In the genomic region with DNA sequence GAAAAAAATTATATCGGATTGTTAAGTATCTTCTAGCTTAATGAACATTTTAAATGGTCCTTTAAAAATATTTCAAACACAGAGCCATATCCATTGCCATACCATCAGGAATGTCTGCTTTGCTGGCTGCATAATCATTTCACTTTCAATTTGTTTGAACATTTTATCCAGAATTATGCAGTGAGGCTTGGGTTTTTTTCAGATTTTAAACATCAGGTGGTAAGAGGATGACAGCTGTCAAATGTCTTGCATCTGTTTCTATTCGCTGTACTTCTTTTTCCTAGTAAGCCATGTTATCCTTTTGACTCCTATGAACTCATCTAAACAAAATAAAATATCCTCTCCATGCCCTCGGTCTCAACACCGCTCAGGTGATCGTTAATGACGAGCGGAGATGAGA, we compare ENCODE assay signal across 8 cellular contexts. TPM values are rescaled to one million over a fixed set of nuclear protein-coding genes. Genes with fewer than 3 reads are reported as not detected.
DNase-seq lines count a peak whose midpoint lies in the region; ATAC-seq and TF ChIP-seq lines count a peak whose summit lies in the region.

No MANE protein-coding gene starts in this region.

- peak overlapping the region; percentile 92 for H3K4me2 ChIP-seq in KMS-11

- DNase-seq in CD4-positive, CD25-positive, alpha-beta regulatory T cell: no peak
- no peak for DNase-seq in coronary artery (ENCODE audit: low spot score)
- DNase-seq in nephron progenitor cell: no peak
- DNase-seq in foreskin melanocyte: no peak
- DNase-seq in kidney tubule cell (ENCODE audit: low spot score): no peak
- no peak for DNase-seq in head of caudate nucleus

- H3K9me3 Mint-ChIP-seq in CD4-positive, CD25-positive, alpha-beta regulatory T cell: peaks cover 0 to 3% (median 1%) of the 10 kb centered on the region in 7 donors
- peaks cover 12% of the 10 kb centered on the region for H3K9me3 Mint-ChIP-seq in nephron progenitor cell

- peak overlapping the region; percentile 82; the same call in 1 of the 2 replicates for H3K9ac ChIP-seq in KMS-11

- H3K27me3 Mint-ChIP-seq in CD4-positive, CD25-positive, alpha-beta regulatory T cell: peaks cover 9% of the 10 kb centered on the region
- H3K27me3 Mint-ChIP-seq in nephron progenitor cell (ENCODE audit: low read depth, poor library complexity): peaks cover 12% of the 10 kb centered on the region

- H3K36me3 Mint-ChIP-seq in CD4-positive, CD25-positive, alpha-beta regulatory T cell: peaks cover 4% of the 10 kb centered on the region
- peaks cover 20% of the 10 kb centered on the region for H3K36me3 Mint-ChIP-seq in nephron progenitor cell (ENCODE audit: low read depth)

- H3K79me2 ChIP-seq in KMS-11 (ENCODE audit: insufficient read depth, low read depth): peaks cover 57% of the 10 kb centered on the region

- no peaks in the 10 kb centered on the region; the same call in 1 of the 2 replicates for H4K20me1 ChIP-seq in KMS-11 (ENCODE audit: insufficient read depth)

- TF ChIP-seq CTCF in KMS-11 (conservative IDR thresholded peaks at IDR 0.05; ENCODE audit: low read depth, low read length) (no peak), coronary artery (IDR thresholded peaks at IDR 0.05) (no peak), nephron progenitor cell (IDR thresholded peaks at IDR 0.05) (no peak)

- H3K4me3 Mint-ChIP-seq in CD4-positive, CD25-positive, alpha-beta regulatory T cell: peak overlapping the region; percentile 90 to 99 (median 94)
- peak overlapping the region; percentile 95 for H3K4me3 Mint-ChIP-seq in nephron progenitor cell

- H3K27me3 ChIP-seq in CD4-positive, CD25-positive, alpha-beta regulatory T cell (ENCODE audit: control insufficient read depth, insufficient read depth, low read length): no peaks in the 10 kb centered on the region
- no peaks in the 10 kb centered on the region for H3K27me3 ChIP-seq in KMS-11 (ENCODE audit: insufficient read depth, low read depth)

- peak overlapping the region; percentile 63 to 95 (median 95) for H3K27ac Mint-ChIP-seq in CD4-positive, CD25-positive, alpha-beta regulatory T cell
- H3K27ac Mint-ChIP-seq in nephron progenitor cell: peak overlapping the region; percentile 99

- H3K4me3 ChIP-seq in CD4-positive, CD25-positive, alpha-beta regulatory T cell (ENCODE audit: low read depth, low read length): peak overlapping the region; percentile 96
- H3K4me3 ChIP-seq in KMS-11 (IDR thresholded peaks at IDR 0.05; ENCODE audit: insufficient read depth, low read depth, low read length): peak overlapping the region; percentile 63
- H3K4me3 ChIP-seq in coronary artery: peak overlapping the region; percentile 96

- no peak overlapping the region for H2AFZ ChIP-seq in KMS-11 (ENCODE audit: low read depth)

- H3K27ac ChIP-seq in CD4-positive, CD25-positive, alpha-beta regulatory T cell (ENCODE audit: insufficient read depth, low read length, poor library complexity, severe bottlenecking): peak overlapping the region; percentile 78
- H3K27ac ChIP-seq in KMS-11: peak overlapping the region; percentile 68
- peak overlapping the region; percentile 87 to 90 for H3K27ac ChIP-seq in coronary artery

- H3K4me1 Mint-ChIP-seq in CD4-positive, CD25-positive, alpha-beta regulatory T cell: peaks cover 28 to 52% (median 39%) of the 10 kb centered on the region in 4 donors
- H3K4me1 Mint-ChIP-seq in nephron progenitor cell: peaks cover 22% of the 10 kb centered on the region

- intact Hi-C loops in head of caudate nucleus (cut with DNase I): loop anchor here (10.0 kb wide), 1 partner anchor 89 kb away; the partner anchor contains the start of genes LIAS and RPL9

- H3K36me3 ChIP-seq in CD4-positive, CD25-positive, alpha-beta regulatory T cell (ENCODE audit: control insufficient read depth, insufficient read depth, low read length): peaks cover 4% of the 10 kb centered on the region
- no peaks in the 10 kb centered on the region for H3K36me3 ChIP-seq in KMS-11 (ENCODE audit: insufficient read depth)

- H3K9me3 ChIP-seq in CD4-positive, CD25-positive, alpha-beta regulatory T cell (ENCODE audit: control insufficient read depth in 2 of 2, low read length in 2 of 2): no peaks in the 10 kb centered on the region

- H3K4me1 ChIP-seq in CD4-positive, CD25-positive, alpha-beta regulatory T cell (ENCODE audit: control insufficient read depth, insufficient read depth, low read length, poor library complexity, severe bottlenecking): peaks cover 38% of the 10 kb centered on the region
- H3K4me1 ChIP-seq in KMS-11 (ENCODE audit: low read depth, poor library complexity, severe bottlenecking): peaks cover 19% of the 10 kb centered on the region

- no peak for ATAC-seq in CD4-positive, CD25-positive, alpha-beta regulatory T cell (ENCODE audit: low read depth in 2 of 2)
- ATAC-seq in GM21390 (IDR thresholded peaks at IDR 0.05; ENCODE audit: unreplicated experiment): no peak

RNA-seq across cellular contexts. Expression of gene RFC1, which starts 0.8 kb away (rescaled TPM):
- 87.1 TPM for total RNA-seq in CD4-positive, CD25-positive, alpha-beta regulatory T cell
- polyA plus RNA-seq in CD4-positive, CD25-positive, alpha-beta regulatory T cell: 10 to 100 TPM; 27.3 to 33.9 (median 31.1) TPM

RNA-seq across cellular contexts. Expression of gene KLB, which starts 41.4 kb away (rescaled TPM):
- total RNA-seq in CD4-positive, CD25-positive, alpha-beta regulatory T cell: not detected
- polyA plus RNA-seq in CD4-positive, CD25-positive, alpha-beta regulatory T cell: under 1 TPM in 2 of 4 donors, not detected in 2; 0.06 to 0.07 TPM
